Comparison of ENCODE assay signal across 1 cellular context in genomic region chr2:96265840-96266569, GRCh38.
TF ChIP-seq lines count a peak whose summit lies in the region.

Gene CIAO1 (plus strand): TSS chr2:96266225. CDS start chr2:96266351, 126 bp downstream.
Gene TMEM127 (minus strand): TSS chr2:96265997. CDS start chr2:96265381, 616 bp downstream.

TF ChIP-seq in HepG2, 621 proteins besides CTCF, POLR2A, EP300 and RAD21 (continued from another document and continues in another):
- TF ChIP-seq TFDP2 (CRISPR knock-in tag; IDR thresholded peaks at IDR 0.05) (peak; percentile 93), ZNF614 (CRISPR knock-in tag; IDR thresholded peaks at IDR 0.05; ENCODE audit: borderline replicate concordance) (peak; percentile 89), RXRA (CRISPR knock-in tag; IDR thresholded peaks at IDR 0.05) (peak; percentile 91), IRX3 (CRISPR knock-in tag; IDR thresholded peaks at IDR 0.05; ENCODE audit: borderline replicate concordance, low read depth) (0 out of 2 replicates have a peak, but pooled peaks have one; percentile 29), SP1 (IDR thresholded peaks at IDR 0.05) (no peak), SP1 (CRISPR knock-in tag; IDR thresholded peaks at IDR 0.05) (peak; percentile 76), NFKBIZ (CRISPR knock-in tag; IDR thresholded peaks at IDR 0.05) (peak; percentile 16; the same call in 1 of the 2 replicates), KDM2A (CRISPR knock-in tag; IDR thresholded peaks at IDR 0.05; ENCODE audit: borderline replicate concordance, low read depth) (peak; percentile 97), PATZ1 (CRISPR knock-in tag; IDR thresholded peaks at IDR 0.05) (peak; percentile 79), ZNF343 (CRISPR knock-in tag; IDR thresholded peaks at IDR 0.05) (peak; percentile 94), NR1H2 (CRISPR knock-in tag; IDR thresholded peaks at IDR 0.05; ENCODE audit: borderline replicate concordance, low read depth) (peak; percentile 63; the same call in 1 of the 2 replicates), ZNF790 (CRISPR knock-in tag; IDR thresholded peaks at IDR 0.05; ENCODE audit: borderline replicate concordance) (peak; percentile 87), BRD4 (CRISPR knock-in tag; IDR thresholded peaks at IDR 0.05) (peak; percentile 67; the same call in 1 of the 2 replicates), ZNF598 (CRISPR knock-in tag; IDR thresholded peaks at IDR 0.05; ENCODE audit: borderline replicate concordance) (peak; percentile 78; the same call in 1 of the 2 replicates), ZNF773 (CRISPR knock-in tag; IDR thresholded peaks at IDR 0.05; ENCODE audit: borderline replicate concordance) (no peak; the same call in 1 of the 2 replicates), CSRNP2 (CRISPR knock-in tag; conservative IDR thresholded peaks at IDR 0.05; ENCODE audit: low read depth) (no peak), ZNF10 (CRISPR knock-in tag; IDR thresholded peaks at IDR 0.05; ENCODE audit: borderline replicate concordance, low read depth) (no peak; the same call in 1 of the 2 replicates), MYPOP (CRISPR knock-in tag; IDR thresholded peaks at IDR 0.05) (peak; percentile 99), AFF4 (CRISPR knock-in tag; IDR thresholded peaks at IDR 0.05) (no peak; the same call in 1 of the 2 replicates), GFI1 (CRISPR knock-in tag; IDR thresholded peaks at IDR 0.05; ENCODE audit: borderline replicate concordance) (peak; percentile 74; the same call in 1 of the 2 replicates), ZNF292 (CRISPR knock-in tag; IDR thresholded peaks at IDR 0.05; ENCODE audit: borderline replicate concordance, low read depth) (no peak; the same call in 1 of the 2 replicates), KLF9 (CRISPR knock-in tag; IDR thresholded peaks at IDR 0.05; ENCODE audit: low read depth) (no peak), KLF16 (CRISPR knock-in tag; IDR thresholded peaks at IDR 0.05) (peak in 1 of 2 experiments; percentile 89; a peak in 2 of 4 replicates), ZNF556 (CRISPR knock-in tag; IDR thresholded peaks at IDR 0.05; ENCODE audit: borderline replicate concordance) (peak; percentile 98), SNAPC5 (CRISPR knock-in tag; IDR thresholded peaks at IDR 0.05; ENCODE audit: borderline replicate concordance) (no peak; the same call in 1 of the 2 replicates), ZMAT5 (CRISPR knock-in tag; IDR thresholded peaks at IDR 0.05; ENCODE audit: borderline replicate concordance, low read depth) (no peak), TCF12 (IDR thresholded peaks at IDR 0.05) (no peak), TCF12 (CRISPR knock-in tag; IDR thresholded peaks at IDR 0.05) (peak; percentile 71; the same call in 1 of the 2 replicates), HOXA7 (CRISPR knock-in tag; IDR thresholded peaks at IDR 0.05) (no peak), PBX2 (CRISPR knock-in tag; IDR thresholded peaks at IDR 0.05) (no peak), ZNF710 (CRISPR knock-in tag; IDR thresholded peaks at IDR 0.05; ENCODE audit: borderline replicate concordance) (peak; percentile 76; the same call in 1 of the 2 replicates), HDAC6 (IDR thresholded peaks at IDR 0.05; ENCODE audit: low read depth, low read length) (no peak), FOXA3 (CRISPR knock-in tag; IDR thresholded peaks at IDR 0.05) (peak; percentile 65; the same call in 1 of the 2 replicates), FOXJ3 (CRISPR knock-in tag; IDR thresholded peaks at IDR 0.05; ENCODE audit: borderline replicate concordance) (peak; percentile 11; the same call in 1 of the 2 replicates), GTF2F1 (IDR thresholded peaks at IDR 0.05; ENCODE audit: low read length) (no peak), ZNF143 (CRISPR knock-in tag; IDR thresholded peaks at IDR 0.05) (peak; percentile 98), NPAS2 (CRISPR knock-in tag; IDR thresholded peaks at IDR 0.05; ENCODE audit: borderline replicate concordance) (no peak), SOX5 (CRISPR knock-in tag; IDR thresholded peaks at IDR 0.05; ENCODE audit: borderline replicate concordance) (peak; percentile 73), GLI4 (CRISPR knock-in tag; IDR thresholded peaks at IDR 0.05; ENCODE audit: borderline replicate concordance) (no peak; the same call in 1 of the 2 replicates), GZF1 (CRISPR knock-in tag; IDR thresholded peaks at IDR 0.05) (peak; percentile 55; the same call in 1 of the 2 replicates), KDM4B (CRISPR knock-in tag; IDR thresholded peaks at IDR 0.05) (peak; percentile 68; the same call in 1 of the 2 replicates), MAFF (IDR thresholded peaks at IDR 0.05; ENCODE audit: low read depth, low read length) (no peak; the same call in 1 of the 2 replicates), ZNF660 (CRISPR knock-in tag; IDR thresholded peaks at IDR 0.05; ENCODE audit: borderline replicate concordance, low read depth) (no peak), NFATC3 (CRISPR knock-in tag; IDR thresholded peaks at IDR 0.05) (peak; percentile 49), ZNF615 (CRISPR knock-in tag; IDR thresholded peaks at IDR 0.05; ENCODE audit: borderline replicate concordance) (no peak)
